In the genomic region with DNA sequence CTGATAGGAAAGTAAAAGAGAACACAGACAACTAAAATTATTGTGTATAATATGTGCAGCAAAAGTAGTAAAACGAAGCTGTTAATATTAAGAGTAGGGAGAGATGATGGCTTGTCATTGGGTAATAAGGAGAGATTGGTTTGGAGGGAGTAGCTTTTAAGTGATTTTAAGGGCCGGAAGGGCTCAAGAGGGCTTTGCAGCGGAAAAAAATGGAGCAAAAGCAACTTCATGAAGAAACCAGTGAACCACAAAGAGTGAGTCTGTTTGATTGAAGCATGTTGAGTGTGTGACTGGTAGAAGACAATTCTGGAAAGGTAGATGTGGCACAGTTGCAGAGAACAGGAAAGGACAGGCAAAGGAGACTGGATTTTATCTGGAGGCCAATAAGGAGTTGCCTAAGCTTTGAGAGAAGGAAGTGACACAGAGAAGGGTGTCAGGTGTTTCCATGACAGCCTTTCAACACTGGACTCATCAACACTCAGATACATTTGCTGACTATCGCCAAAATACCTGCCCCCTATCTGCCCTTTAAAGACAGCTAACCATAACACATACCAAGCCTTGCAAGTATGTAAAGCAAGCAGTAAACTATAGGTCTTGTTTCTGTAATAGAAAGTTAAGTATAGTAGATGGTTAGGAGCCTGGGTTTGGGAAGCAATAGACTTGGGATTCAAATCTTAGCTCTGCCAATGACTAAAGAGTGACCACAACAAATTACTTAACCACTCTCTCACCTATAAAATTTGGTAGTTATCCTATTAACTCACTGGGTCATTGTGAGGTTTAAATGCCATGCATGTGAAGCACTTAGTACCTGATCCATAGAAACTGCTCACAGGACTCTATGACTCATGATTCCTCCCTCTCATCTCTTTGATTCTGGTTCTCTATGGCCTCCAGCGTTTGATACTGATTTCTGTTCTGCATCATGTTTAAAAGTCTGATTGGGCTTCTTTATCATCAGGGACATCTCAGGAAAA, we compare ENCODE assay signal across 1 cellular context.
TF ChIP-seq lines count a peak whose summit lies in the region.

No MANE protein-coding gene starts in this region.

TF ChIP-seq in A549, 52 proteins besides CTCF, POLR2A, EP300 and RAD21 (continued from another document):
- no peak for TF ChIP-seq FOSL2 (IDR thresholded peaks at IDR 0.05)
- 0 out of 2 replicates have a peak, but pooled peaks have one; percentile 6 for TF ChIP-seq FOSL2 (CRISPR knock-in tag; IDR thresholded peaks at IDR 0.05)
